ENCODE assay signal across 8 cellular contexts in genomic region chr17:64736804-64737492, GRCh38.
DNase-seq lines count a peak whose midpoint lies in the region; FAIRE-seq and TF ChIP-seq lines count a peak whose summit lies in the region.

No MANE protein-coding gene starts in this region.

- H3K4me1 ChIP-seq in esophagus muscularis mucosa (peaks cover 15 to 32% (median 27%) of the 10 kb centered on the region in 4 donors), small intestine (ENCODE audit: control insufficient read depth in 2 of 2, insufficient read depth in 1 of 2, low read depth in 1 of 2, low read length in 1 of 2) (no peaks in the 10 kb centered on the region)

- H3K4me3 ChIP-seq in NB4 (ENCODE audit: low read depth, low read length) (no peak overlapping the region), esophagus muscularis mucosa (no peak overlapping the region), small intestine (ENCODE audit: low read depth in 1 of 2, low read length in 2 of 2) (no peak overlapping the region)

- WGBS in esophagus muscularis mucosa, result 70% methylated on average over 8 of the region's 8 CpGs
- WGBS in small intestine, 3 donors, result 39 to 54% (median 42%) methylated on average over 8 of the region's 8 CpGs

- H3K9me3 ChIP-seq in esophagus muscularis mucosa (no peaks in the 10 kb centered on the region), small intestine (ENCODE audit: control insufficient read depth, low read depth) (no peaks in the 10 kb centered on the region)

- DNase-seq in G401 (ENCODE audit: low spot score) (peak; percentile 19), NB4 (ENCODE audit: low read depth) (peak; percentile 65), esophagus muscularis mucosa (ENCODE audit: extremely low spot score) (no peak), small intestine (peak; percentile 67), DMS79 treated with DMSO at 0.1 percent for 48 hours (lab: John Stamatoyannopoulos, UW) (no peak), NCI-H1105 (lab: John Stamatoyannopoulos, UW) (no peak)
- peak; percentile 8 to 18 for DNase-seq in activated CD8-positive, alpha-beta memory T cell treated with anti-CD3 and anti-CD28 coated beads for 1 hour (ENCODE audit: extremely low read depth in 1 of 2, low read depth in 1 of 2)
- DNase-seq in NK-92 treated with Interleukin-12 subunit alpha and Interleukin-12 subunit beta, amount 100 ng/mL, for 24 hours (lab: John Stamatoyannopoulos, UW), result no peak

- TF ChIP-seq POLR2A in NB4 (IDR thresholded peaks at IDR 0.05; ENCODE audit: extremely low read depth, insufficient read length), result no peak
- TF ChIP-seq POLR2A in esophagus muscularis mucosa (IDR thresholded peaks at IDR 0.05; ENCODE audit: low read depth), result no peak

- no peaks in the 10 kb centered on the region for H3K36me3 ChIP-seq in esophagus muscularis mucosa
- no peaks in the 10 kb centered on the region for H3K36me3 ChIP-seq in small intestine (ENCODE audit: control insufficient read depth in 2 of 2, insufficient read depth in 2 of 2, low read length in 2 of 2)

- no peak for TF ChIP-seq EP300 in esophagus muscularis mucosa (IDR thresholded peaks at IDR 0.05)

- H3K27me3 ChIP-seq in esophagus muscularis mucosa, result no peaks in the 10 kb centered on the region
- H3K27me3 ChIP-seq in small intestine (ENCODE audit: control insufficient read depth in 2 of 2, insufficient read depth in 2 of 2, low read length in 2 of 2), result no peaks in the 10 kb centered on the region

- FAIRE-seq in small intestine (lab: Jason Lieb, UNC), result no peak

- H3K27ac ChIP-seq in esophagus muscularis mucosa (replicated peaks in 1 of 4) (no peak overlapping the region), small intestine (ENCODE audit: low read depth in 1 of 2, low read length in 1 of 2) (no peak overlapping the region)

- intact Hi-C loops in esophagus muscularis mucosa (cut with DNase I), result no loop called here

- peak; percentile 50 for TF ChIP-seq CTCF in NB4 (IDR thresholded peaks at IDR 0.05; ENCODE audit: low read depth, low read length)
- TF ChIP-seq CTCF in esophagus muscularis mucosa (IDR thresholded peaks at IDR 0.05), result peak; percentile 42 to 59 (median 48)

- in situ Hi-C loops in G401 (cut with HindIII; ENCODE audit: low sequenced_read_pairs), result no loop called here

Comparison
In these comparisons a context has a peak if more than half of its experiments do, and no peak if none do; other contexts are left out.
1. DNase-seq: peak in G401 (single experiment), NB4 (single experiment), activated CD8-positive, alpha-beta memory T cell treated with anti-CD3 and anti-CD28 coated beads for 1 hour (2 of 2) and small intestine (single experiment); none in esophagus muscularis mucosa (single experiment), DMS79 treated with DMSO at 0.1 percent for 48 hours (single experiment), NCI-H1105 (single experiment) and NK-92 treated with Interleukin-12 subunit alpha and Interleukin-12 subunit beta, amount 100 ng/mL, for 24 hours (single experiment).